In the genomic region with DNA sequence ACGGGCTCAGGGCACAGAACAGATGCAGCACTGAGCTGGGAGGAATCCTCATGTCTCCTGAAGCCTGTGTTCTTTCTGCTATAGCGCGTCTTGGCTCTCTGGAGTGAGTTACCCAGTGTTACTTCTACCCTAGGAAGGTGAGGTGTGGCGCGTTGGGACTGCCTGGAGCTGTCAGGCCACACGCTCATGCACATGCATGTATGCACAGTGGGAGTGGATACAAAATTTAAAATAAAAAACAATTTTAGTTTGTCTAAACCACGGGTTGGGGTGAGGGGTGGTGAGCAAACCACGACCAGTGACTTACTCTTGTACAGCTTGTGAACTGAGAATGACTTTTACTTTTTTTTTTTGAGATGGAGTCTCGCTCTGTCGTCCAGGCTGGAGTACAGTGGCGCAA, we compare ENCODE assay signal across 20 cellular contexts.
DNase-seq lines count a peak whose midpoint lies in the region; ATAC-seq lines count a peak whose summit lies in the region.
"Had no signal": no experiment of that assay in that cellular context is flagged by ENCODE, and none has a peak within 500 bp of the region (broad histone marks: within the 10 kb centered on the region; RNA-seq: fewer than 3 reads in every experiment).

No MANE protein-coding gene starts in this region.

- H3K36me3 Mint-ChIP-seq in activated T-helper 17 cell treated with anti-CD3 and anti-CD28 coated beads, Interleukin-2, amount 50 U/mL, for 72 hours (ENCODE audit: low read depth) = no peaks in the 10 kb centered on the region
- H3K36me3 Mint-ChIP-seq in natural killer cell treated with Interleukin-12 subunit alpha and Interleukin-12 subunit beta and Interleukin-15 and Interleukin-18, amount 100 ng/mL, for 72 hours = peaks cover 9% of the 10 kb centered on the region
- H3K36me3 Mint-ChIP-seq: brain, CD14-positive monocyte, natural killer cell had no signal

- no peaks in the 10 kb centered on the region for H3K9me3 Mint-ChIP-seq in activated T-helper 17 cell treated with anti-CD3 and anti-CD28 coated beads, Interleukin-2, amount 50 U/mL, for 72 hours
- H3K9me3 Mint-ChIP-seq in natural killer cell treated with Interleukin-12 subunit alpha and Interleukin-12 subunit beta and Interleukin-15 and Interleukin-18, amount 100 ng/mL, for 72 hours = no peaks in the 10 kb centered on the region
- H3K9me3 Mint-ChIP-seq: natural killer cell had no signal

- H3K9me3 ChIP-seq in KOPT-K1 (ENCODE audit: insufficient read depth, low read length, poor library complexity, severe bottlenecking) = peaks cover 16% of the 10 kb centered on the region
- H3K9me3 ChIP-seq: adrenal gland had no signal

- DNase-seq in activated CD8-positive, alpha-beta memory T cell treated with anti-CD3 and anti-CD28 coated beads for 24 hours = peak; percentile 55
- DNase-seq in activated CD8-positive, alpha-beta memory T cell treated with anti-CD3 and anti-CD28 coated beads, Interleukin-2, amount 50 U/mL, for 4 hours = no peak
- no peak for DNase-seq in natural killer cell treated with Interleukin-12 subunit alpha and Interleukin-12 subunit beta and Interleukin-15 and Interleukin-18, amount 100 ng/mL, for 72 hours (ENCODE audit: low spot score)
- DNase-seq in Kasumi-1 (lab: John Stamatoyannopoulos, UW) (no peak), NCI-H2081 treated with DMSO at 0.1 percent for 48 hours (lab: John Stamatoyannopoulos, UW) (no peak)
- DNase-seq: adrenal gland; effector CD8-positive, alpha-beta T cell; foreskin keratinocyte; HCEC 1CT; natural killer cell; NCI-H1436; NCI-H2107; NCI-H446; T-helper 9 cell had no signal

- H3K27me3 Mint-ChIP-seq in activated T-helper 17 cell treated with anti-CD3 and anti-CD28 coated beads, Interleukin-2, amount 50 U/mL, for 72 hours = no peaks in the 10 kb centered on the region
- H3K27me3 Mint-ChIP-seq in natural killer cell treated with Interleukin-12 subunit alpha and Interleukin-12 subunit beta and Interleukin-15 and Interleukin-18, amount 100 ng/mL, for 72 hours = peaks cover 0 to 3% of the 10 kb centered on the region in 2 donors

- peak overlapping the region; percentile 81 for H3K4me3 Mint-ChIP-seq in activated T-helper 17 cell treated with anti-CD3 and anti-CD28 coated beads, Interleukin-2, amount 50 U/mL, for 72 hours
- H3K4me3 Mint-ChIP-seq in natural killer cell treated with Interleukin-12 subunit alpha and Interleukin-12 subunit beta and Interleukin-15 and Interleukin-18, amount 100 ng/mL, for 72 hours = no peak overlapping the region
- H3K4me3 Mint-ChIP-seq: brain had no signal

- H3K27ac Mint-ChIP-seq in activated T-helper 17 cell treated with anti-CD3 and anti-CD28 coated beads, Interleukin-2, amount 50 U/mL, for 72 hours = no peak overlapping the region
- peak overlapping the region; percentile 92 to 95 for H3K27ac Mint-ChIP-seq in natural killer cell treated with Interleukin-12 subunit alpha and Interleukin-12 subunit beta and Interleukin-15 and Interleukin-18, amount 100 ng/mL, for 72 hours
- H3K27ac Mint-ChIP-seq: WTC11 had no signal

- peak overlapping the region; percentile 32 for H3K27ac ChIP-seq in KOPT-K1 (ENCODE audit: low read depth, low read length, poor library complexity, severe bottlenecking)
- H3K27ac ChIP-seq: foreskin keratinocyte had no signal

- no peak for ATAC-seq in activated T-helper 17 cell treated with anti-CD3 and anti-CD28 coated beads, Interleukin-2, amount 50 U/mL, for 72 hours (replicated peaks)
- ATAC-seq in natural killer cell treated with Interleukin-12 subunit alpha and Interleukin-12 subunit beta and Interleukin-15 and Interleukin-18, amount 100 ng/mL, for 72 hours = no peak
- ATAC-seq: Right ventricle myocardium inferior, WTC11 had no signal

- H3K36me3 ChIP-seq in KOPT-K1 (ENCODE audit: insufficient read depth, low read length) = no peaks in the 10 kb centered on the region
- H3K36me3 ChIP-seq: adrenal gland had no signal

- peaks cover 25% of the 10 kb centered on the region for H3K4me1 Mint-ChIP-seq in activated T-helper 17 cell treated with anti-CD3 and anti-CD28 coated beads, Interleukin-2, amount 50 U/mL, for 72 hours
- H3K4me1 Mint-ChIP-seq in natural killer cell treated with Interleukin-12 subunit alpha and Interleukin-12 subunit beta and Interleukin-15 and Interleukin-18, amount 100 ng/mL, for 72 hours (ENCODE audit: low read depth in 2 of 2) = peaks cover 26 to 29% of the 10 kb centered on the region in 2 donors
